14 cellular contexts compared by ENCODE assay signal in the genomic region with DNA sequence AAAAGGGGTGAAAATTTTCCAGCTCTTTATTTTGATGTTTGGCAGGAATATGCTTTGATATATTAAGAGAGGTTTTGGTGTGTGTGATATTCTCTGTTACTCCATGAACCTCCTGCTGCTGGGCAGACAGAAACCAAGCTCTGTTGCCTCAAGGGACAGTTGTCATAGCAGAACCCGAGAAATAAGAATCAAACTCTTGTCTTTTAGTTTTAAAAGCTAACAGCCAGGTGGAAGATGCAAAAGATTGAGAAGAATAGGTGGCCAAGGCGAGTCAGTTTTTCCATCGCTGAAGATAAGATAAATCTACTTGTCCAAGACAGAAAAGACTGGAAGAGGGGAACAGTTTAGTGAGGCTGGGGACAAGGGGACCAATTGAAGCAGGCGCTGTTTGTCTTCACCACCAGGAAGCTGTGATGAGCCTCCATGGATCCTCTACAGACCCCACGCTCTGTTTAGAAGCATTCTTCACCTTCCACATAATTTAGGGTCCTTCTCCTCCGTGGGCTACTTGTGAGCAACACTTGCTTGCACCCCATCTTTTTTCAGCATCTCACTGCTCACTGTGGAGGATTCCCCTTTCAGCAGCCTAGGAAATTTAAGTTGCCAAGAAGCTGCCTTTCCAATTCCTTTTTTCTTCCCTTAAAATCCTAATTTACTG. TPM values are rescaled to one million over a fixed set of nuclear protein-coding genes. Genes with fewer than 3 reads are reported as not detected.
DNase-seq lines count a peak whose midpoint lies in the region; ATAC-seq lines count a peak whose summit lies in the region.
"Had no signal": no experiment of that assay in that cellular context is flagged by ENCODE, and none has a peak within 500 bp of the region (broad histone marks: within the 10 kb centered on the region; RNA-seq: fewer than 3 reads in every experiment).

No MANE protein-coding gene starts in this region.

- no peak for DNase-seq in activated T-helper 2 cell treated with anti-CD3 and anti-CD28 coated beads, Interferon-gamma antibody, Interleukin-2, Interleukin-4, amounts not matched to agents 10 μg/mL and 5 μg/mL and 100 μg/mL, durations not matched to agents 14 hours and 24 hours and 36 hours (ENCODE audit: low spot score)
- DNase-seq in DMS 273 treated with DMSO at 0.1 percent for 48 hours (lab: John Stamatoyannopoulos, UW) (no peak), NCI-H1436 (lab: John Stamatoyannopoulos, UW) (no peak)
- DNase-seq: activated CD4-positive, alpha-beta T cell treated with anti-CD3 and anti-CD28 coated beads for 48 hours; CD8-positive, alpha-beta T cell; NCI-H2081 treated with DMSO at 0.1 percent for 48 hours; nephron progenitor cell; upper lobe of left lung had no signal

- peak overlapping the region; percentile 59 for H3K27ac Mint-ChIP-seq in activated T-helper 2 cell treated with anti-CD3 and anti-CD28 coated beads, Interferon-gamma antibody, Interleukin-2, Interleukin-4, amounts not matched to agents 10 μg/mL and 5 μg/mL and 100 μg/mL, durations not matched to agents 14 hours and 24 hours and 36 hours
- H3K27ac Mint-ChIP-seq: CD8-positive, alpha-beta T cell; nephron progenitor cell had no signal

- intact Hi-C loops in activated T-helper 2 cell treated with anti-CD3 and anti-CD28 coated beads, Interferon-gamma antibody, Interleukin-2, Interleukin-4, amounts not matched to agents 10 μg/mL and 5 μg/mL and 100 μg/mL, durations not matched to agents 14 hours and 24 hours and 36 hours (cut with micrococcal nuclease) = loop anchor here (5.0 kb wide), 1 partner anchor 36 kb away; no protein-coding TSS in a partner anchor

- H3K36me3 Mint-ChIP-seq in activated T-helper 2 cell treated with anti-CD3 and anti-CD28 coated beads, Interferon-gamma antibody, Interleukin-2, Interleukin-4, amounts not matched to agents 10 μg/mL and 5 μg/mL and 100 μg/mL, durations not matched to agents 14 hours and 24 hours and 36 hours (ENCODE audit: low read depth) = no peaks in the 10 kb centered on the region
- H3K36me3 Mint-ChIP-seq: CD8-positive, alpha-beta T cell had no signal

- peak; percentile 53 for ATAC-seq in GM18517 (IDR thresholded peaks at IDR 0.05; ENCODE audit: unreplicated experiment)
- ATAC-seq in GM21423 (IDR thresholded peaks at IDR 0.05; ENCODE audit: unreplicated experiment) = peak; percentile 40
- peak; percentile 44 for ATAC-seq in HG03066 (IDR thresholded peaks at IDR 0.05; ENCODE audit: low read depth, unreplicated experiment)
- ATAC-seq in activated CD4-positive, CD25-positive, alpha-beta regulatory T cell treated with anti-CD3 and anti-CD28 coated beads, Interleukin-2, amount 50 U/mL, for 24 hours = no peak
- no peak for ATAC-seq in HG02852 (IDR thresholded peaks at IDR 0.05; ENCODE audit: unreplicated experiment)
- ATAC-seq: CD8-positive, alpha-beta T cell; Right ventricle myocardium inferior had no signal

- no peaks in the 10 kb centered on the region for H3K27me3 Mint-ChIP-seq in activated T-helper 2 cell treated with anti-CD3 and anti-CD28 coated beads, Interferon-gamma antibody, Interleukin-2, Interleukin-4, amounts not matched to agents 10 μg/mL and 5 μg/mL and 100 μg/mL, durations not matched to agents 14 hours and 24 hours and 36 hours (ENCODE audit: low read depth)

- H3K4me3 Mint-ChIP-seq in activated T-helper 2 cell treated with anti-CD3 and anti-CD28 coated beads, Interferon-gamma antibody, Interleukin-2, Interleukin-4, amounts not matched to agents 10 μg/mL and 5 μg/mL and 100 μg/mL, durations not matched to agents 14 hours and 24 hours and 36 hours (ENCODE audit: low read depth) = no peak overlapping the region
- H3K4me3 Mint-ChIP-seq: CD8-positive, alpha-beta T cell; nephron progenitor cell had no signal

- H3K9me3 Mint-ChIP-seq in activated T-helper 2 cell treated with anti-CD3 and anti-CD28 coated beads, Interferon-gamma antibody, Interleukin-2, Interleukin-4, amounts not matched to agents 10 μg/mL and 5 μg/mL and 100 μg/mL, durations not matched to agents 14 hours and 24 hours and 36 hours = no peaks in the 10 kb centered on the region
- H3K9me3 Mint-ChIP-seq: CD8-positive, alpha-beta T cell; nephron progenitor cell had no signal

- H3K4me1 Mint-ChIP-seq in activated T-helper 2 cell treated with anti-CD3 and anti-CD28 coated beads, Interferon-gamma antibody, Interleukin-2, Interleukin-4, amounts not matched to agents 10 μg/mL and 5 μg/mL and 100 μg/mL, durations not matched to agents 14 hours and 24 hours and 36 hours (ENCODE audit: low read depth) = peaks cover 58% of the 10 kb centered on the region

RNA-seq across cellular contexts. Expression of a gene that starts 23.9 kb away (rescaled TPM):
- total RNA-seq in activated T-helper 2 cell treated with anti-CD3 and anti-CD28 coated beads, Interferon-gamma antibody, Interleukin-2, Interleukin-4, amounts not matched to agents 10 μg/mL and 5 μg/mL and 100 μg/mL, durations not matched to agents 14 hours and 24 hours and 36 hours = 41.8 and 42.0 TPM in 2 replicates

Comparison
In these comparisons a context has a peak if more than half of its experiments do, and no peak if none do; other contexts are left out.
1. ATAC-seq: peak in GM18517 (single experiment), GM21423 (single experiment) and HG03066 (single experiment); none in activated CD4-positive, CD25-positive, alpha-beta regulatory T cell treated with anti-CD3 and anti-CD28 coated beads, Interleukin-2, amount 50 U/mL, for 24 hours (0 of 2) and HG02852 (single experiment).